In genomic region chr20:45405566-45406259, GRCh38 we compare ENCODE assay signal across 1 cellular context.
TF ChIP-seq lines count a peak whose summit lies in the region.

No MANE protein-coding gene starts in this region.

TF ChIP-seq in HEK293, 187 proteins besides CTCF, POLR2A, EP300 and RAD21 (continued from another document):
- TF ChIP-seq, protein P1, sequence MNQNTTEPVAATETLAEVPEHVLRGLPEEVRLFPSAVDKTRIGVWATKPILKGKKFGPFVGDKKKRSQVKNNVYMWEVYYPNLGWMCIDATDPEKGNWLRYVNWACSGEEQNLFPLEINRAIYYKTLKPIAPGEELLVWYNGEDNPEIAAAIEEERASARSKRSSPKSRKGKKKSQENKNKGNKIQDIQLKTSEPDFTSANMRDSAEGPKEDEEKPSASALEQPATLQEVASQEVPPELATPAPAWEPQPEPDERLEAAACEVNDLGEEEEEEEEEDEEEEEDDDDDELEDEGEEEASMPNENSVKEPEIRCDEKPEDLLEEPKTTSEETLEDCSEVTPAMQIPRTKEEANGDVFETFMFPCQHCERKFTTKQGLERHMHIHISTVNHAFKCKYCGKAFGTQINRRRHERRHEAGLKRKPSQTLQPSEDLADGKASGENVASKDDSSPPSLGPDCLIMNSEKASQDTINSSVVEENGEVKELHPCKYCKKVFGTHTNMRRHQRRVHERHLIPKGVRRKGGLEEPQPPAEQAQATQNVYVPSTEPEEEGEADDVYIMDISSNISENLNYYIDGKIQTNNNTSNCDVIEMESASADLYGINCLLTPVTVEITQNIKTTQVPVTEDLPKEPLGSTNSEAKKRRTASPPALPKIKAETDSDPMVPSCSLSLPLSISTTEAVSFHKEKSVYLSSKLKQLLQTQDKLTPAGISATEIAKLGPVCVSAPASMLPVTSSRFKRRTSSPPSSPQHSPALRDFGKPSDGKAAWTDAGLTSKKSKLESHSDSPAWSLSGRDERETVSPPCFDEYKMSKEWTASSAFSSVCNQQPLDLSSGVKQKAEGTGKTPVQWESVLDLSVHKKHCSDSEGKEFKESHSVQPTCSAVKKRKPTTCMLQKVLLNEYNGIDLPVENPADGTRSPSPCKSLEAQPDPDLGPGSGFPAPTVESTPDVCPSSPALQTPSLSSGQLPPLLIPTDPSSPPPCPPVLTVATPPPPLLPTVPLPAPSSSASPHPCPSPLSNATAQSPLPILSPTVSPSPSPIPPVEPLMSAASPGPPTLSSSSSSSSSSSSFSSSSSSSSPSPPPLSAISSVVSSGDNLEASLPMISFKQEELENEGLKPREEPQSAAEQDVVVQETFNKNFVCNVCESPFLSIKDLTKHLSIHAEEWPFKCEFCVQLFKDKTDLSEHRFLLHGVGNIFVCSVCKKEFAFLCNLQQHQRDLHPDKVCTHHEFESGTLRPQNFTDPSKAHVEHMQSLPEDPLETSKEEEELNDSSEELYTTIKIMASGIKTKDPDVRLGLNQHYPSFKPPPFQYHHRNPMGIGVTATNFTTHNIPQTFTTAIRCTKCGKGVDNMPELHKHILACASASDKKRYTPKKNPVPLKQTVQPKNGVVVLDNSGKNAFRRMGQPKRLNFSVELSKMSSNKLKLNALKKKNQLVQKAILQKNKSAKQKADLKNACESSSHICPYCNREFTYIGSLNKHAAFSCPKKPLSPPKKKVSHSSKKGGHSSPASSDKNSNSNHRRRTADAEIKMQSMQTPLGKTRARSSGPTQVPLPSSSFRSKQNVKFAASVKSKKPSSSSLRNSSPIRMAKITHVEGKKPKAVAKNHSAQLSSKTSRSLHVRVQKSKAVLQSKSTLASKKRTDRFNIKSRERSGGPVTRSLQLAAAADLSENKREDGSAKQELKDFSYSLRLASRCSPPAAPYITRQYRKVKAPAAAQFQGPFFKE (tag by site-specific recombination; IDR thresholded peaks at IDR 0.05; ENCODE audit: borderline replicate concordance): no peak
- TF ChIP-seq HOXD13 (CRISPR knock-in tag; IDR thresholded peaks at IDR 0.05; ENCODE audit: borderline replicate concordance) (no peak), KLF9 (tag by site-specific recombination; IDR thresholded peaks at IDR 0.05; ENCODE audit: low read depth) (peak; percentile 26; the same call in 1 of the 2 replicates), KLF1 (tag by site-specific recombination; IDR thresholded peaks at IDR 0.05) (peak; percentile 97), ZNF311 (tag by site-specific recombination; IDR thresholded peaks at IDR 0.05; ENCODE audit: borderline replicate concordance) (no peak), ZIC2 (tag by site-specific recombination; IDR thresholded peaks at IDR 0.05) (peak; percentile 34), ZNF670 (tag by site-specific recombination; IDR thresholded peaks at IDR 0.05; ENCODE audit: low read depth) (no peak), ZNF341 (tag by site-specific recombination; IDR thresholded peaks at IDR 0.05; ENCODE audit: low read depth) (peak; percentile 7; the same call in 1 of the 2 replicates), ZNF16 (tag by site-specific recombination; IDR thresholded peaks at IDR 0.05; ENCODE audit: low read depth) (no peak), ZBTB8A (tag by site-specific recombination; IDR thresholded peaks at IDR 0.05) (no peak), ZNF157 (tag by site-specific recombination; IDR thresholded peaks at IDR 0.05) (no peak)
